In genomic region chr12:104615048-104615561, GRCh38 we compare ENCODE assay signal across 19 cellular contexts.
DNase-seq lines count a peak whose midpoint lies in the region; ATAC-seq, FAIRE-seq and TF ChIP-seq lines count a peak whose summit lies in the region.
"Had no signal": no experiment of that assay in that cellular context is flagged by ENCODE, and none has a peak within 500 bp of the region (broad histone marks: within the 10 kb centered on the region; RNA-seq: fewer than 3 reads in every experiment).

No MANE protein-coding gene starts in this region.

- H3K36me3 ChIP-seq in GM23248 (ENCODE audit: low read depth) (no peaks in the 10 kb centered on the region), esophagus muscularis mucosa (no peaks in the 10 kb centered on the region), suprapubic skin (no peaks in the 10 kb centered on the region)
- no peaks in the 10 kb centered on the region for H3K36me3 ChIP-seq in naive thymus-derived CD4-positive, alpha-beta T cell (ENCODE audit: control insufficient read depth in 2 of 3, insufficient read depth in 3 of 3, low read length in 3 of 3)

- intact Hi-C loops in esophagus muscularis mucosa (cut with DNase I) (no loop called here), lower leg skin (cut with DNase I; ENCODE audit: low total_unique reads) (no loop called here)
- intact Hi-C loops in activated T-helper 2 cell treated with anti-CD3 and anti-CD28 coated beads, Interferon-gamma antibody, Interleukin-2, Interleukin-4, amounts not matched to agents 10 μg/mL and 5 μg/mL and 100 μg/mL, durations not matched to agents 14 hours and 24 hours and 36 hours (cut with micrococcal nuclease): no loop called here
- intact Hi-C loops in naive thymus-derived CD4-positive, alpha-beta T cell (cut with micrococcal nuclease): no loop called here

- peaks cover 31% of the 10 kb centered on the region for H3K36me3 Mint-ChIP-seq in activated T-helper 2 cell treated with anti-CD3 and anti-CD28 coated beads, Interferon-gamma antibody, Interleukin-2, Interleukin-4, amounts not matched to agents 10 μg/mL and 5 μg/mL and 100 μg/mL, durations not matched to agents 14 hours and 24 hours and 36 hours (ENCODE audit: low read depth)
- H3K36me3 Mint-ChIP-seq in naive thymus-derived CD4-positive, alpha-beta T cell: peaks cover 0 to 33% (median 16%) of the 10 kb centered on the region in 5 donors

- H3K4me1 ChIP-seq in GM23248 (ENCODE audit: insufficient read depth) (peaks cover 6% of the 10 kb centered on the region; the same call in 1 of the 2 replicates), esophagus muscularis mucosa (peaks cover 2 to 20% (median 10%) of the 10 kb centered on the region in 4 donors), suprapubic skin (no peaks in the 10 kb centered on the region)
- peaks cover 0 to 3% of the 10 kb centered on the region in 2 donors for H3K4me1 ChIP-seq in naive thymus-derived CD4-positive, alpha-beta T cell (ENCODE audit: control insufficient read depth in 2 of 2, insufficient read depth in 2 of 2, low read length in 2 of 2)

- H3K9me3 ChIP-seq in GM23248 (ENCODE audit: low read depth) (no peaks in the 10 kb centered on the region), esophagus muscularis mucosa (no peaks in the 10 kb centered on the region), suprapubic skin (no peaks in the 10 kb centered on the region)
- H3K9me3 ChIP-seq in naive thymus-derived CD4-positive, alpha-beta T cell (ENCODE audit: control insufficient read depth in 2 of 3, low read length in 3 of 3): no peaks in the 10 kb centered on the region
- H3K9me3 ChIP-seq: SK-N-SH had no signal

- TF ChIP-seq EP300 in esophagus muscularis mucosa (IDR thresholded peaks at IDR 0.05) (no peak), suprapubic skin (IDR thresholded peaks at IDR 0.05) (no peak)

- H3K9me3 Mint-ChIP-seq in activated T-helper 2 cell treated with anti-CD3 and anti-CD28 coated beads, Interferon-gamma antibody, Interleukin-2, Interleukin-4, amounts not matched to agents 10 μg/mL and 5 μg/mL and 100 μg/mL, durations not matched to agents 14 hours and 24 hours and 36 hours: no peaks in the 10 kb centered on the region
- H3K9me3 Mint-ChIP-seq in naive thymus-derived CD4-positive, alpha-beta T cell: no peaks in the 10 kb centered on the region
- H3K9me3 Mint-ChIP-seq: activated naive CD8-positive, alpha-beta T cell treated with anti-CD3 and anti-CD28 coated beads for 36 hours had no signal

- H3K9me2 ChIP-seq in GM23248 (ENCODE audit: insufficient read depth): no peaks in the 10 kb centered on the region
- H3K9me2 ChIP-seq: SK-N-SH had no signal

- H3K27me3 Mint-ChIP-seq in activated T-helper 2 cell treated with anti-CD3 and anti-CD28 coated beads, Interferon-gamma antibody, Interleukin-2, Interleukin-4, amounts not matched to agents 10 μg/mL and 5 μg/mL and 100 μg/mL, durations not matched to agents 14 hours and 24 hours and 36 hours (ENCODE audit: low read depth): no peaks in the 10 kb centered on the region
- H3K27me3 Mint-ChIP-seq in naive thymus-derived CD4-positive, alpha-beta T cell: no peaks in the 10 kb centered on the region
- H3K27me3 Mint-ChIP-seq: activated naive CD8-positive, alpha-beta T cell treated with anti-CD3 and anti-CD28 coated beads for 36 hours had no signal

- H3F3A ChIP-seq in GM23248 (ENCODE audit: insufficient read depth): no peaks in the 10 kb centered on the region

- no peak for ATAC-seq in naive thymus-derived CD4-positive, alpha-beta T cell

- POLR2A ChIA-PET in naive thymus-derived CD4-positive, alpha-beta T cell (lab: Charles Lee): interaction anchor here (0.9 kb wide), 1 partner anchor 15 kb away, joined by 3 read pairs; no protein-coding TSS in a partner anchor

- H3K4me1 Mint-ChIP-seq in activated T-helper 2 cell treated with anti-CD3 and anti-CD28 coated beads, Interferon-gamma antibody, Interleukin-2, Interleukin-4, amounts not matched to agents 10 μg/mL and 5 μg/mL and 100 μg/mL, durations not matched to agents 14 hours and 24 hours and 36 hours (ENCODE audit: low read depth): peaks cover 19% of the 10 kb centered on the region
- H3K4me1 Mint-ChIP-seq in naive thymus-derived CD4-positive, alpha-beta T cell: peaks cover 5 to 27% (median 17%) of the 10 kb centered on the region in 7 donors

- no peaks in the 10 kb centered on the region for H3K27me3 ChIP-seq in GM23248 (replicated peaks; ENCODE audit: insufficient read depth)
- no peaks in the 10 kb centered on the region for H3K27me3 ChIP-seq in esophagus muscularis mucosa
- H3K27me3 ChIP-seq in suprapubic skin: no peaks in the 10 kb centered on the region
- H3K27me3 ChIP-seq in naive thymus-derived CD4-positive, alpha-beta T cell (ENCODE audit: control insufficient read depth in 2 of 2, insufficient read depth in 2 of 2, low read length in 2 of 2): no peaks in the 10 kb centered on the region
- H3K27me3 ChIP-seq: BLaER1 treated with 17β-estradiol and CSF1 and Interleukin-3, amounts not matched to agents 10 nM and 100 nM had no signal

- no peaks in the 10 kb centered on the region for H4K20me1 ChIP-seq in GM23248 (ENCODE audit: insufficient read depth)

- H3K27ac ChIP-seq in GM23248 (no peak overlapping the region), esophagus muscularis mucosa (replicated peaks in 1 of 4) (peak overlapping the region in 3 of 4 donors; percentile 25 to 41 (median 37)), suprapubic skin (peak overlapping the region; percentile 3)
- no peak overlapping the region for H3K27ac ChIP-seq in naive thymus-derived CD4-positive, alpha-beta T cell (ENCODE audit: low read depth, low read length)

- TF ChIP-seq CTCF in esophagus muscularis mucosa (IDR thresholded peaks at IDR 0.05): no peak
- TF ChIP-seq CTCF in lower leg skin (IDR thresholded peaks at IDR 0.05): no peak
- no peak for TF ChIP-seq CTCF in suprapubic skin (IDR thresholded peaks at IDR 0.05)

- no peak overlapping the region for H3K4me3 ChIP-seq in GM23248
- H3K4me3 ChIP-seq in esophagus muscularis mucosa: no peak overlapping the region
- no peak overlapping the region for H3K4me3 ChIP-seq in lower leg skin (ENCODE audit: low read depth, poor library complexity, severe bottlenecking)
- no peak overlapping the region for H3K4me3 ChIP-seq in suprapubic skin
- no peak overlapping the region for H3K4me3 ChIP-seq in naive thymus-derived CD4-positive, alpha-beta T cell (ENCODE audit: low read length)
- H3K4me3 ChIP-seq: BLaER1 treated with 17β-estradiol and CSF1 and Interleukin-3, amounts not matched to agents 10 nM and 100 nM had no signal

- no peaks in the 10 kb centered on the region for H3K79me2 ChIP-seq in GM23248 (ENCODE audit: insufficient read depth)

- peak overlapping the region; percentile 73 for H2AFZ ChIP-seq in GM23248

- no peak overlapping the region for H3K4me3 Mint-ChIP-seq in activated T-helper 2 cell treated with anti-CD3 and anti-CD28 coated beads, Interferon-gamma antibody, Interleukin-2, Interleukin-4, amounts not matched to agents 10 μg/mL and 5 μg/mL and 100 μg/mL, durations not matched to agents 14 hours and 24 hours and 36 hours (ENCODE audit: low read depth)
- H3K4me3 Mint-ChIP-seq in naive thymus-derived CD4-positive, alpha-beta T cell: no peak overlapping the region
- H3K4me3 Mint-ChIP-seq: activated naive CD8-positive, alpha-beta T cell treated with anti-CD3 and anti-CD28 coated beads for 36 hours had no signal

- no peak for TF ChIP-seq POLR2A in esophagus muscularis mucosa (IDR thresholded peaks at IDR 0.05; ENCODE audit: low read depth)
- TF ChIP-seq POLR2A in lower leg skin (IDR thresholded peaks at IDR 0.05): no peak
- TF ChIP-seq POLR2A in suprapubic skin (IDR thresholded peaks at IDR 0.05): no peak

- no peak overlapping the region for H3K4me2 ChIP-seq in GM23248 (ENCODE audit: unreplicated experiment)
- H3K4me2 ChIP-seq: BLaER1 treated with 17β-estradiol and CSF1 and Interleukin-3, amounts not matched to agents 10 nM and 100 nM; SK-N-SH had no signal

- H3K9ac ChIP-seq in GM23248: no peak overlapping the region
- H3K9ac ChIP-seq: BLaER1 treated with 17β-estradiol and CSF1 and Interleukin-3, amounts not matched to agents 10 nM and 100 nM; SK-N-SH had no signal

- no peak for FAIRE-seq in frontal cortex (lab: Jason Lieb, UNC)
- FAIRE-seq: G401.6 had no signal

- in situ Hi-C loops in GM23248 (cut with MboI): no loop called here

- no peak overlapping the region for H3K27ac Mint-ChIP-seq in activated T-helper 2 cell treated with anti-CD3 and anti-CD28 coated beads, Interferon-gamma antibody, Interleukin-2, Interleukin-4, amounts not matched to agents 10 μg/mL and 5 μg/mL and 100 μg/mL, durations not matched to agents 14 hours and 24 hours and 36 hours
- H3K27ac Mint-ChIP-seq in naive thymus-derived CD4-positive, alpha-beta T cell: peak overlapping the region in 1 of 9 donors; percentile 38
- H3K27ac Mint-ChIP-seq: activated naive CD8-positive, alpha-beta T cell treated with anti-CD3 and anti-CD28 coated beads for 36 hours had no signal

- WGBS in GM23248 (ENCODE audit: low coverage in 1 of 2, low lambda C conversion rate in 2 of 2, missing lambda C conversion rate in 2 of 2), 2 experiments: 20 to 25% methylated on average over 12 of the region's 12 CpGs
- 55% methylated on average over 5 of the region's 12 CpGs for WGBS in esophagus muscularis mucosa
- 60 to 69% methylated on average over 12 of the region's 12 CpGs for WGBS in lower leg skin, 2 donors
- 61% methylated on average over 12 of the region's 12 CpGs for WGBS in suprapubic skin

- CTCF ChIA-PET in naive thymus-derived CD4-positive, alpha-beta T cell (lab: Charles Lee): no interaction called here

- DNase-seq in GM23248 (peak; percentile 44), esophagus muscularis mucosa (ENCODE audit: extremely low spot score) (no peak), lower leg skin (ENCODE audit: low spot score in 2 of 2) (peak; percentile 69 to 86), suprapubic skin (ENCODE audit: low spot score in 2 of 2) (peak in 1 of 2 donors; percentile 75), NCI-H2227 treated with DMSO at 0.1 percent for 48 hours (lab: John Stamatoyannopoulos, UW) (no peak), frontal cortex (ENCODE audit: low spot score in 2 of 2) (no peak)
- no peak for DNase-seq in activated T-helper 2 cell treated with anti-CD3 and anti-CD28 coated beads, Interferon-gamma antibody, Interleukin-2, Interleukin-4, amounts not matched to agents 10 μg/mL and 5 μg/mL and 100 μg/mL, durations not matched to agents 14 hours and 24 hours and 36 hours (ENCODE audit: low spot score)
- no peak for DNase-seq in naive thymus-derived CD4-positive, alpha-beta T cell
- DNase-seq: activated CD4-positive, CD25-positive, alpha-beta regulatory T cell; activated CD8-positive, alpha-beta memory T cell treated with anti-CD3 and anti-CD28 coated beads, Interleukin-2, amount 50 U/mL, for 4 hours; activated naive CD8-positive, alpha-beta T cell treated with anti-CD3 and anti-CD28 coated beads for 36 hours; dermis blood vessel endothelial cell; foreskin melanocyte; kidney glomerular epithelial cell; NCI-H2107; nucleus accumbens; SK-N-SH had no signal

Comparison
In these comparisons a context has a peak if more than half of its experiments do, and no peak if none do; other contexts are left out.
1. DNase-seq: peak in GM23248 (single experiment) and lower leg skin (2 of 2); none in esophagus muscularis mucosa (single experiment), NCI-H2227 treated with DMSO at 0.1 percent for 48 hours (single experiment), frontal cortex (0 of 2), activated T-helper 2 cell treated with anti-CD3 and anti-CD28 coated beads, Interferon-gamma antibody, Interleukin-2, Interleukin-4, amounts not matched to agents 10 μg/mL and 5 μg/mL and 100 μg/mL, durations not matched to agents 14 hours and 24 hours and 36 hours (single experiment) and naive thymus-derived CD4-positive, alpha-beta T cell (0 of 9).
2. H3K27ac ChIP-seq: peak in esophagus muscularis mucosa (3 of 4) and suprapubic skin (single experiment); none in GM23248 (single experiment) and naive thymus-derived CD4-positive, alpha-beta T cell (single experiment).